In genomic region chr12:38904932-38905479, GRCh38 we compare ENCODE assay signal across 8 cellular contexts. TPM values are rescaled to one million over a fixed set of nuclear protein-coding genes. Genes with fewer than 3 reads are reported as not detected.
DNase-seq lines count a peak whose midpoint lies in the region; ATAC-seq and TF ChIP-seq lines count a peak whose summit lies in the region.

No MANE protein-coding gene starts in this region.

- no peak for TF ChIP-seq POLR2A in erythroblast (IDR thresholded peaks at IDR 0.05; ENCODE audit: low read length)

- ATAC-seq in GM18498 (IDR thresholded peaks at IDR 0.05; ENCODE audit: unreplicated experiment) (peak; percentile 65), HG02588 (IDR thresholded peaks at IDR 0.05; ENCODE audit: unreplicated experiment) (peak; percentile 66)

- no peaks in the 10 kb centered on the region for H3K27me3 ChIP-seq in mucosa of rectum (ENCODE audit: control insufficient read depth in 2 of 2, insufficient read depth in 2 of 2, low read length in 2 of 2)
- no peaks in the 10 kb centered on the region for H3K27me3 ChIP-seq in stomach smooth muscle (ENCODE audit: control insufficient read depth in 1 of 2, insufficient read depth in 2 of 2, low read length in 2 of 2)

- peak overlapping the region; percentile 92 to 96 for H3K27ac ChIP-seq in mucosa of rectum (ENCODE audit: low read depth in 2 of 2, low read length in 2 of 2)
- peak overlapping the region; percentile 89 for H3K27ac ChIP-seq in stomach smooth muscle (ENCODE audit: low read length)

- peak overlapping the region; percentile 73 to 92 for H3K4me3 ChIP-seq in mucosa of rectum (ENCODE audit: low read length in 2 of 2)
- peak overlapping the region; percentile 83 to 90 for H3K4me3 ChIP-seq in stomach smooth muscle (ENCODE audit: low read length in 2 of 2)

- peak; percentile 82 for DNase-seq in NCI-H460 (ENCODE audit: extremely low read depth, low read depth)
- DNase-seq in activated T-cell treated with anti-CD3 and anti-CD28 coated beads for 1 hour (ENCODE audit: low read depth): peak; percentile 8
- peak; percentile 49 to 50 for DNase-seq in erythroblast (lab: John Stamatoyannopoulos, UW)
- no peak for DNase-seq in NCI-H187 (lab: John Stamatoyannopoulos, UW)

- H3K36me3 ChIP-seq in mucosa of rectum (ENCODE audit: control insufficient read depth in 2 of 2, insufficient read depth in 2 of 2, low read length in 2 of 2) (no peaks in the 10 kb centered on the region), stomach smooth muscle (ENCODE audit: control insufficient read depth in 2 of 2, insufficient read depth in 2 of 2, low read length in 2 of 2) (no peaks in the 10 kb centered on the region)

- H3K4me1 ChIP-seq in mucosa of rectum (ENCODE audit: control insufficient read depth in 2 of 2, insufficient read depth in 2 of 2, low read length in 2 of 2) (peaks cover 4% of the 10 kb centered on the region in 2 donors), stomach smooth muscle (ENCODE audit: control insufficient read depth, insufficient read depth, low read length) (no peaks in the 10 kb centered on the region)

- peak overlapping the region; percentile 76 to 89 for H3K9ac ChIP-seq in mucosa of rectum (ENCODE audit: low read depth in 1 of 2, low read length in 2 of 2)
- H3K9ac ChIP-seq in stomach smooth muscle (ENCODE audit: low read length in 2 of 2): peak overlapping the region; percentile 74 to 86

- no peaks in the 10 kb centered on the region for H3K9me3 ChIP-seq in mucosa of rectum (ENCODE audit: control insufficient read depth in 2 of 2, low read length in 2 of 2)
- H3K9me3 ChIP-seq in stomach smooth muscle (ENCODE audit: control insufficient read depth in 2 of 2, low read length in 2 of 2): no peaks in the 10 kb centered on the region

RNA-seq across cellular contexts. Expression of gene CPNE8, which starts 0.4 kb away (rescaled TPM):
- total RNA-seq in NCI-H460 (2014; rRNA removed; shearing (Covaris generic)): 41.4 and 47.3 TPM in 2 replicates
- polyA plus RNA-seq in NCI-H460 (2014; cell fraction: nucleus; rRNA removed): 27.5 and 37.7 TPM in 2 replicates

Comparison
In these comparisons a context has a peak if more than half of its experiments do, and no peak if none do; other contexts are left out.
1. DNase-seq: peak in NCI-H460 (single experiment), activated T-cell treated with anti-CD3 and anti-CD28 coated beads for 1 hour (single experiment) and erythroblast (2 of 2); none in NCI-H187 (0 of 2).